14 cellular contexts compared by ENCODE assay signal in genomic region chr17:55451758-55452468, GRCh38. TPM values are rescaled to one million over a fixed set of nuclear protein-coding genes. Genes with fewer than 3 reads are reported as not detected.
A peak's percentile ranks its signal among the peaks of the same experiment; 100 is the strongest.
DNase-seq lines count a peak whose midpoint lies in the region; ATAC-seq and TF ChIP-seq lines count a peak whose summit lies in the region.
"Had no signal": no experiment of that assay in that cellular context is flagged by ENCODE, and none has a peak within 500 bp of the region (broad histone marks: within the 10 kb centered on the region; RNA-seq: fewer than 3 reads in every experiment).

No MANE protein-coding gene starts in this region.

- DNase-seq in cardiac muscle cell (ENCODE audit: low read depth in 1 of 2, low spot score in 1 of 2) (peak in 1 of 2 donors; percentile 71), cardiac septum (ENCODE audit: low spot score) (no peak), right lobe of liver (no peak), upper lobe of left lung (no peak), GF-D8 (lab: John Stamatoyannopoulos, UW) (no peak), SHP77 (lab: John Stamatoyannopoulos, UW) (no peak)
- DNase-seq: activated CD4-positive, alpha-beta T cell treated with anti-CD3 and anti-CD28 coated beads, Interleukin-2, amount 50 U/mL, for 4 hours; GDM1; islet precursor cell; NCI-H446 treated with DMSO at 0.1 percent for 48 hours had no signal

- TF ChIP-seq CTCF in cardiac muscle cell (IDR thresholded peaks at IDR 0.05; ENCODE audit: low read depth, low read length) = no peak
- TF ChIP-seq CTCF in right lobe of liver (IDR thresholded peaks at IDR 0.05) = no peak
- no peak for TF ChIP-seq CTCF in upper lobe of left lung (IDR thresholded peaks at IDR 0.05)

- H3K27ac ChIP-seq in cardiac muscle cell (peak overlapping the region; percentile 52), right lobe of liver (peak overlapping the region; percentile 83 to 92 (median 86)), upper lobe of left lung (peak overlapping the region in 3 of 4 donors; percentile 41 to 65 (median 44))

- ATAC-seq in SK-N-SH treated with all-trans-retinoic acid at 6 μM for 48 hours = peak; percentile 70
- peak; percentile 65 to 76 (median 71) for ATAC-seq in right lobe of liver
- ATAC-seq in upper lobe of left lung (ENCODE audit: low FRiP score in 2 of 2) = peak in 1 of 2 donors; percentile 30
- ATAC-seq in HG03045 (IDR thresholded peaks at IDR 0.05; ENCODE audit: unreplicated experiment) = no peak

- no peak for TF ChIP-seq POLR2A in right lobe of liver (IDR thresholded peaks at IDR 0.05)
- no peak for TF ChIP-seq POLR2A in upper lobe of left lung (IDR thresholded peaks at IDR 0.05)

- H3K4me3 ChIP-seq in cardiac muscle cell = no peak overlapping the region
- H3K4me3 ChIP-seq in right lobe of liver = no peak overlapping the region
- H3K4me3 ChIP-seq in upper lobe of left lung = no peak overlapping the region

- H3K27me3 ChIP-seq in cardiac muscle cell = no peaks in the 10 kb centered on the region
- H3K27me3 ChIP-seq in right lobe of liver = no peaks in the 10 kb centered on the region
- no peaks in the 10 kb centered on the region for H3K27me3 ChIP-seq in upper lobe of left lung

- H3K36me3 ChIP-seq in cardiac muscle cell = no peaks in the 10 kb centered on the region
- no peaks in the 10 kb centered on the region for H3K36me3 ChIP-seq in right lobe of liver
- H3K36me3 ChIP-seq in upper lobe of left lung = no peaks in the 10 kb centered on the region

- 73% methylated on average over 3 of the region's 3 CpGs for WGBS in right lobe of liver (ENCODE audit: insufficient coverage, low coverage, low lambda C conversion rate, missing lambda C conversion rate)
- WGBS in upper lobe of left lung, 2 donors = 74 to 76% methylated on average over 3 of the region's 3 CpGs

- TF ChIP-seq EP300 in upper lobe of left lung (IDR thresholded peaks at IDR 0.05) = no peak

- intact Hi-C loops in cardiac septum (cut with DNase I) (no loop called here), right lobe of liver (cut with DNase I) (no loop called here)

- H3K9me3 ChIP-seq in cardiac muscle cell (ENCODE audit: low read depth) (no peaks in the 10 kb centered on the region), right lobe of liver (no peaks in the 10 kb centered on the region), upper lobe of left lung (no peaks in the 10 kb centered on the region)

- H3K4me1 ChIP-seq in cardiac muscle cell (ENCODE audit: low read depth) (peaks cover 11% of the 10 kb centered on the region), right lobe of liver (peaks cover 0 to 35% (median 9%) of the 10 kb centered on the region in 4 donors), upper lobe of left lung (peaks cover 5 to 21% (median 9%) of the 10 kb centered on the region in 4 donors)

TF ChIP-seq in SK-N-SH treated with all-trans-retinoic acid at 6 μM for 48 hours, 23 proteins besides CTCF, POLR2A, EP300 and RAD21:
- peak; percentile 64; the same call in 1 of the 2 replicates for TF ChIP-seq ESRRG (CRISPR knock-in tag; IDR thresholded peaks at IDR 0.05)
- no peak for TF ChIP-seq CSDC2 (CRISPR knock-in tag; IDR thresholded peaks at IDR 0.05)
- TF ChIP-seq, protein P1, sequence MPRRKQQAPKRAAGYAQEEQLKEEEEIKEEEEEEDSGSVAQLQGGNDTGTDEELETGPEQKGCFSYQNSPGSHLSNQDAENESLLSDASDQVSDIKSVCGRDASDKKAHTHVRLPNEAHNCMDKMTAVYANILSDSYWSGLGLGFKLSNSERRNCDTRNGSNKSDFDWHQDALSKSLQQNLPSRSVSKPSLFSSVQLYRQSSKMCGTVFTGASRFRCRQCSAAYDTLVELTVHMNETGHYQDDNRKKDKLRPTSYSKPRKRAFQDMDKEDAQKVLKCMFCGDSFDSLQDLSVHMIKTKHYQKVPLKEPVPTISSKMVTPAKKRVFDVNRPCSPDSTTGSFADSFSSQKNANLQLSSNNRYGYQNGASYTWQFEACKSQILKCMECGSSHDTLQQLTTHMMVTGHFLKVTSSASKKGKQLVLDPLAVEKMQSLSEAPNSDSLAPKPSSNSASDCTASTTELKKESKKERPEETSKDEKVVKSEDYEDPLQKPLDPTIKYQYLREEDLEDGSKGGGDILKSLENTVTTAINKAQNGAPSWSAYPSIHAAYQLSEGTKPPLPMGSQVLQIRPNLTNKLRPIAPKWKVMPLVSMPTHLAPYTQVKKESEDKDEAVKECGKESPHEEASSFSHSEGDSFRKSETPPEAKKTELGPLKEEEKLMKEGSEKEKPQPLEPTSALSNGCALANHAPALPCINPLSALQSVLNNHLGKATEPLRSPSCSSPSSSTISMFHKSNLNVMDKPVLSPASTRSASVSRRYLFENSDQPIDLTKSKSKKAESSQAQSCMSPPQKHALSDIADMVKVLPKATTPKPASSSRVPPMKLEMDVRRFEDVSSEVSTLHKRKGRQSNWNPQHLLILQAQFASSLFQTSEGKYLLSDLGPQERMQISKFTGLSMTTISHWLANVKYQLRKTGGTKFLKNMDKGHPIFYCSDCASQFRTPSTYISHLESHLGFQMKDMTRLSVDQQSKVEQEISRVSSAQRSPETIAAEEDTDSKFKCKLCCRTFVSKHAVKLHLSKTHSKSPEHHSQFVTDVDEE (CRISPR knock-in tag; IDR thresholded peaks at IDR 0.05) = no peak
- no peak; the same call in none of the 2 replicates for TF ChIP-seq ISL1 (CRISPR knock-in tag; IDR thresholded peaks at IDR 0.05)
- no peak for TF ChIP-seq PATZ1 (CRISPR knock-in tag; IDR thresholded peaks at IDR 0.05; ENCODE audit: borderline replicate concordance)
- peak; percentile 79 for TF ChIP-seq TCF4 (CRISPR knock-in tag; IDR thresholded peaks at IDR 0.05; ENCODE audit: borderline replicate concordance)
TF ChIP-seq in SK-N-SH treated with all-trans-retinoic acid at 6 μM for 48 hours: peak in this region for 2.

RNA-seq across cellular contexts. Expression of gene MMD, which starts 30.3 kb away (rescaled TPM):
- total RNA-seq in cardiac muscle cell (65.3 and 112 TPM in 2 replicates), cardiac septum (12.6 TPM), right lobe of liver (10 to 100 TPM in 4 of 6 experiments, 1 to 10 TPM in 2; 2.8 to 17.2 (median 12.4) TPM), upper lobe of left lung (10 to 100 TPM; 13.5 to 26.7 (median 19.0) TPM)
- polyA plus RNA-seq in cardiac muscle cell = 85.0 and 112 TPM in 2 replicates

RNA-seq across cellular contexts. Expression of gene SMIM36, which starts 59.3 kb away (rescaled TPM):
- total RNA-seq in cardiac muscle cell = not detected in 2 replicates
- polyA plus RNA-seq in cardiac muscle cell = not detected in 2 replicates
- not detected for total RNA-seq in cardiac septum
- not detected for total RNA-seq in right lobe of liver
- not detected for total RNA-seq in upper lobe of left lung
- total RNA-seq: pulmonary artery endothelial cell had no signal
- polyA plus RNA-seq: IgD-negative memory B cell had no signal
